ENCODE assay signal across 8 cellular contexts in the genomic region with DNA sequence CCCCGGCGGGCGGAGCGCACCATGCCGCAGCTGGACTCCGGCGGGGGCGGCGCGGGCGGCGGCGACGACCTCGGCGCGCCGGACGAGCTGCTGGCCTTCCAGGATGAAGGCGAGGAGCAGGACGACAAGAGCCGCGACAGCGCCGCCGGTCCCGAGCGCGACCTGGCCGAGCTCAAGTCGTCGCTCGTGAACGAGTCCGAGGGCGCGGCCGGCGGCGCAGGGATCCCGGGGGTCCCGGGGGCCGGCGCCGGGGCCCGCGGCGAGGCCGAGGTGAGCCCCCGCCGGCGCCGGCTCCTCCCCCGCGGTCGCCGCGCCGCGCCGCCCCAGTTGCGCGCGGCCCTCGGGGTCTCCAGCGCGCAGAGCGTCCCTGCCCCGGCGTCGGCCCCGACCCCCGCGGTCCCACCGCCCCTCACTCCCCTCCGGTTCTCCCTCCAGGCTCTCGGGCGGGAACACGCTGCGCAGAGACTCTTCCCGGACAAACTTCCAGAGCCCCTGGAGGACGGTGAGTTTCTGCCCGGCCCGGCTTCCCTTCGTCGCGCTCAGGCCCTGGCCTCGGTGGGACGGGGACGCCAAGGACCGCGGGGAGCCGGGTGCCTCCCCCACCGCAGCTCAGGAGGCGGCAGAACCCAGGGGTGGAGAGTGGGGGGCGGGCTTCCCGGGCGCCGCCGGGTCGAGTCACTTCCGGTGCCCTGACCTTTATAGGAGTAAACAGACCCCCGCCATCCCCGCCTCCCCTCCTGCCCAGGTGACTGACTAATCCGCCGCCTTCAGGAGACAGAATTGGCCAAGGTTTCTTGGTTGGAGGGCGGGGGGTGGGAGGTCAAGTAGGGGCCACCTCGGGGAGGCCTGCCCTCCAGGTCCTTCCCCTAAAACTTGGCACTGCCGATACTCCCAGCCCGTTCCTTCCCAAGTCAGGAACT. TPM values are rescaled to one million over a fixed set of nuclear protein-coding genes. Genes with fewer than 3 reads are reported as not detected.
A peak's percentile ranks its signal among the peaks of the same experiment; 100 is the strongest.
DNase-seq lines count a peak whose midpoint lies in the region; ATAC-seq, FAIRE-seq and TF ChIP-seq lines count a peak whose summit lies in the region.

No MANE protein-coding gene starts in this region.

- peak; percentile 5 for ATAC-seq in GM21526 (IDR thresholded peaks at IDR 0.05; ENCODE audit: low FRiP score, unreplicated experiment)

- H3K27me3 ChIP-seq in keratinocyte (ENCODE audit: control insufficient read depth, extremely low read depth, insufficient read depth, low read length), result peaks cover 13% of the 10 kb centered on the region

- H3K9me3 ChIP-seq in keratinocyte (ENCODE audit: control insufficient read depth, low read depth, low read length), result no peaks in the 10 kb centered on the region

- H3K36me3 ChIP-seq in keratinocyte (ENCODE audit: control insufficient read depth in 2 of 2, extremely low read depth in 1 of 2, insufficient read depth in 2 of 2, low read length in 2 of 2), result no peaks in the 10 kb centered on the region

- no peak overlapping the region for H3K9ac ChIP-seq in keratinocyte (ENCODE audit: control insufficient read depth, extremely low read depth, insufficient read depth, low read length)

- no peak overlapping the region for H2AFZ ChIP-seq in keratinocyte (ENCODE audit: control insufficient read depth, low read length)

- CTCF ChIA-PET in AG04449 (lab: Yijun Ruan, JAX), result interaction anchor here (0.8 to 6.5 kb wide), 4 partner anchors 13 to 75 kb away, joined by 3 to 89 read pairs (median 14); no protein-coding TSS in a partner anchor

- dilution Hi-C loops in keratinocyte (cut with MboI; ENCODE audit: extremely low pct_ligation_motif_present, low sequenced_read_pairs), result no loop called here

- no peaks in the 10 kb centered on the region for H3K9me1 ChIP-seq in keratinocyte (ENCODE audit: control insufficient read depth, extremely low read depth, insufficient read depth, low read length)

- no peak overlapping the region for H3K27ac ChIP-seq in keratinocyte (ENCODE audit: control insufficient read depth, insufficient read depth, low read length)

- POLR2A ChIA-PET in AG04449 (lab: Yijun Ruan, JAX), result interaction anchor here (1.0 kb wide), 1 partner anchor 10 kb away, joined by 3 read pairs; no protein-coding TSS in a partner anchor

- DNase-seq in AG04449 (ENCODE audit: low read depth, low spot score) (no peak), RKO (ENCODE audit: low spot score) (peak; percentile 29), keratinocyte (ENCODE audit: low read depth, low spot score) (no peak), putamen (ENCODE audit: low spot score) (no peak), A172 (ENCODE audit: low spot score) (no peak)
- DNase-seq in activated naive CD4-positive, alpha-beta T cell treated with anti-CD3 and anti-CD28 coated beads, Interleukin-2, amount 50 U/mL, for 16 hours, result peak; percentile 82
- peak in 2 of 3 experiments; percentile 74 to 78 for DNase-seq in stimulated activated CD4-positive, alpha-beta T cell treated with anti-CD3 and anti-CD28 coated beads, TNF-alpha, amount 100 ng/mL, for 4 hours (ENCODE audit: low read depth in 3 of 3)

- H3K4me1 ChIP-seq in keratinocyte (ENCODE audit: control insufficient read depth, extremely low read depth, insufficient read depth, low read length), result peaks cover 16% of the 10 kb centered on the region

- no peak for FAIRE-seq in keratinocyte (lab: Jason Lieb, UNC)

- no peaks in the 10 kb centered on the region for H4K20me1 ChIP-seq in keratinocyte (ENCODE audit: control insufficient read depth, extremely low read depth, insufficient read depth, low read length)

- H3K4me2 ChIP-seq in keratinocyte (ENCODE audit: control insufficient read depth, extremely low read depth, insufficient read depth, low read depth, low read length), result peak overlapping the region; percentile 46

- TF ChIP-seq CTCF in AG04449 (IDR thresholded peaks at IDR 0.05; ENCODE audit: insufficient read depth, low read length, missing control alignments), result no peak
- TF ChIP-seq CTCF in keratinocyte (optimal IDR thresholded peaks at IDR 0.05 in 1 of 3, IDR thresholded peaks at IDR 0.05 in 1 of 3, conservative IDR thresholded peaks at IDR 0.05 in 1 of 3; ENCODE audit: extremely low read depth in 1 of 3, insufficient read depth in 2 of 3, low read length in 3 of 3), result no peak

- H3K79me2 ChIP-seq in keratinocyte (ENCODE audit: control insufficient read depth, insufficient read depth, low read length), result no peaks in the 10 kb centered on the region

- peak overlapping the region; percentile 62 for H3K4me3 ChIP-seq in AG04449 (ENCODE audit: low read depth, low read length)
- peak overlapping the region in 2 of 3 experiments; percentile 22 to 41 for H3K4me3 ChIP-seq in keratinocyte (ENCODE audit: control insufficient read depth in 2 of 3, extremely low read depth in 1 of 3, insufficient read depth in 2 of 3, low read depth in 1 of 3, low read length in 3 of 3)

RNA-seq across cellular contexts. Expression of gene TCF7, which starts 0.7 kb away (rescaled TPM):
- polyA plus RNA-seq in keratinocyte, result 0.23 to 0.84 TPM (median 0.83 TPM) in 3 replicates
- polyA plus RNA-seq in keratinocyte (2011; ENCODE audit: low read depth), result 0.44 TPM
- polyA plus RNA-seq in keratinocyte (2011; cell fraction: cytosol; rRNA removed), result 0.62 and 0.79 TPM in 2 replicates
- 0.43 and 0.68 TPM in 2 replicates for polyA plus RNA-seq in keratinocyte (2011; cell fraction: nucleus; rRNA removed)
- polyA plus RNA-seq in keratinocyte (2012; ENCODE audit: low replicate concordance), result 1.4 and 1.9 TPM in 2 replicates
- polyA minus RNA-seq in keratinocyte, result 0.79 to 4.0 TPM (median 1.3 TPM) in 3 replicates
- not detected for polyA minus RNA-seq in keratinocyte (2011; cell fraction: cytosol; rRNA and poly(A)+ RNA removed)
- polyA minus RNA-seq in keratinocyte (2011; cell fraction: nucleus; rRNA and poly(A)+ RNA removed), result 0.11 and 0.85 TPM in 2 replicates
- 3.8 and 4.8 TPM in 2 replicates for total RNA-seq in A172 (2014; rRNA removed; shearing (Covaris generic))

Comparison
In these comparisons a context has a peak if more than half of its experiments do, and no peak if none do; other contexts are left out.
1. DNase-seq: peak in RKO (single experiment), activated naive CD4-positive, alpha-beta T cell treated with anti-CD3 and anti-CD28 coated beads, Interleukin-2, amount 50 U/mL, for 16 hours (single experiment) and stimulated activated CD4-positive, alpha-beta T cell treated with anti-CD3 and anti-CD28 coated beads, TNF-alpha, amount 100 ng/mL, for 4 hours (2 of 3); none in AG04449 (single experiment), keratinocyte (single experiment), putamen (single experiment) and A172 (single experiment).